ENCODE assay signal across 20 cellular contexts in the genomic region with DNA sequence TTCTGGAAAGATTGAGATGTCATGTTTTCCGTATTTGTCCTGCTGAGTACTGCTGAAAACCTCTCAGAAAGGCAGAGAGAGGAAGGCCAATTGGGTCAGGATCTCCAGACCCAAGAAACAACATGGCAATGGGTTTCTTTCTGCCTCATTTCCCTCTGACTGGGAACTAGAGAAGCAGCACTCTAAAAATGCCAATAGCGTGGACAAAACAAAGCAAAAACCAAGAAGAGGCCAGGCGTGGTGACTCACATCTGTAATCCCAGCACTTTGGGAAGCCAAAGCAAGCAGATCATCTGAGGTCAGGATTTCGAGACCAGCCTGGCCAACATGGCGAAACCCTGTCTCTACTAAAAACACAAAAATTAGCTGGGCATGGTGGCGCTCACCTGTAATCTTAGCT. TPM values are rescaled to one million over a fixed set of nuclear protein-coding genes. Genes with fewer than 3 reads are reported as not detected.
DNase-seq lines count a peak whose midpoint lies in the region; ATAC-seq and TF ChIP-seq lines count a peak whose summit lies in the region.
"Had no signal": no experiment of that assay in that cellular context is flagged by ENCODE, and none has a peak within 500 bp of the region (broad histone marks: within the 10 kb centered on the region; RNA-seq: fewer than 3 reads in every experiment).

No MANE protein-coding gene starts in this region.

- H3K36me3 Mint-ChIP-seq in activated CD8-positive, alpha-beta T cell treated with anti-CD3 and anti-CD28 coated beads for 36 hours (ENCODE audit: low read depth), result peaks cover 71% of the 10 kb centered on the region
- peaks cover 3% of the 10 kb centered on the region for H3K36me3 Mint-ChIP-seq in activated CD8-positive, alpha-beta T cell treated with anti-CD3 and anti-CD28 coated beads, Interleukin-2, amount 10 ng/mL, durations not matched to agents 7 days and 5 days (ENCODE audit: low read depth)
- H3K36me3 Mint-ChIP-seq in activated T-helper 17 cell treated with anti-CD3 and anti-CD28 coated beads, Interleukin-2, amount 50 U/mL, for 72 hours (ENCODE audit: low read depth), result peaks cover 45% of the 10 kb centered on the region
- H3K36me3 Mint-ChIP-seq in stimulated activated effector memory CD8-positive, alpha-beta T cell treated with anti-CD3 and anti-CD28 coated beads, Interleukin-12 subunit alpha, Interleukin-12 subunit beta, amount 100 ng/mL, for 72 hours, result peaks cover 100% of the 10 kb centered on the region
- no peaks in the 10 kb centered on the region for H3K36me3 Mint-ChIP-seq in endodermal cell (ENCODE audit: low read depth)

- H3K4me3 ChIP-seq in fibroblast of mammary gland (ENCODE audit: control insufficient read depth, low read depth, low read length), result no peak overlapping the region
- no peak overlapping the region for H3K4me3 ChIP-seq in endodermal cell (ENCODE audit: low read length)
- H3K4me3 ChIP-seq: sigmoid colon, upper lobe of right lung had no signal

- POLR2A ChIA-PET in activated CD8-positive, alpha-beta T cell treated with anti-CD3 and anti-CD28 coated beads for 36 hours (lab: Charles Lee), result interaction anchor here (6.8 to 9.1 kb wide), 2 partner anchors 9 to 18 kb away, joined by 32 to 65 read pairs; partner anchors contain the start of gene TNFRSF9
- POLR2A ChIA-PET in activated CD8-positive, alpha-beta T cell treated with anti-CD3 and anti-CD28 coated beads, Interleukin-2, amount 10 ng/mL, durations not matched to agents 7 days and 5 days (lab: Charles Lee), result interaction anchor here (0.7 to 1.0 kb wide), 3 partner anchors 18 to 102 kb away, joined by 3 read pairs; partner anchors contain the start of genes PARK7 and TNFRSF9

- H3K4me1 Mint-ChIP-seq in activated CD8-positive, alpha-beta T cell treated with anti-CD3 and anti-CD28 coated beads for 36 hours (ENCODE audit: low read depth), result peaks cover 64% of the 10 kb centered on the region
- H3K4me1 Mint-ChIP-seq in activated CD8-positive, alpha-beta T cell treated with anti-CD3 and anti-CD28 coated beads, Interleukin-2, amount 10 ng/mL, durations not matched to agents 7 days and 5 days (ENCODE audit: low read depth), result peaks cover 14% of the 10 kb centered on the region
- H3K4me1 Mint-ChIP-seq in activated T-helper 17 cell treated with anti-CD3 and anti-CD28 coated beads, Interleukin-2, amount 50 U/mL, for 72 hours, result peaks cover 14% of the 10 kb centered on the region
- peaks cover 54% of the 10 kb centered on the region for H3K4me1 Mint-ChIP-seq in stimulated activated effector memory CD8-positive, alpha-beta T cell treated with anti-CD3 and anti-CD28 coated beads, Interleukin-12 subunit alpha, Interleukin-12 subunit beta, amount 100 ng/mL, for 72 hours
- H3K4me1 Mint-ChIP-seq in endodermal cell, result no peaks in the 10 kb centered on the region

- H3K27me3 Mint-ChIP-seq in activated CD8-positive, alpha-beta T cell treated with anti-CD3 and anti-CD28 coated beads for 36 hours, result no peaks in the 10 kb centered on the region
- H3K27me3 Mint-ChIP-seq in activated CD8-positive, alpha-beta T cell treated with anti-CD3 and anti-CD28 coated beads, Interleukin-2, amount 10 ng/mL, durations not matched to agents 7 days and 5 days (ENCODE audit: low read depth), result no peaks in the 10 kb centered on the region
- no peaks in the 10 kb centered on the region for H3K27me3 Mint-ChIP-seq in activated T-helper 17 cell treated with anti-CD3 and anti-CD28 coated beads, Interleukin-2, amount 50 U/mL, for 72 hours
- no peaks in the 10 kb centered on the region for H3K27me3 Mint-ChIP-seq in endodermal cell (ENCODE audit: insufficient read depth)

- CTCF ChIA-PET in activated CD8-positive, alpha-beta T cell treated with anti-CD3 and anti-CD28 coated beads for 36 hours (lab: Charles Lee), result interaction anchor here (1.0 to 1.1 kb wide), 2 partner anchors 17 to 39 kb away, joined by 3 read pairs; partner anchors contain the start of gene PARK7
- CTCF ChIA-PET in activated CD8-positive, alpha-beta T cell treated with anti-CD3 and anti-CD28 coated beads, Interleukin-2, amount 10 ng/mL, durations not matched to agents 7 days and 5 days (lab: Charles Lee), result interaction anchor here (1.2 to 2.6 kb wide), 2 partner anchors 21 to 26 kb away, joined by 3 to 10 read pairs; no protein-coding TSS in a partner anchor

- no peak overlapping the region for H3K4me3 Mint-ChIP-seq in activated CD8-positive, alpha-beta T cell treated with anti-CD3 and anti-CD28 coated beads for 36 hours
- no peak overlapping the region for H3K4me3 Mint-ChIP-seq in activated CD8-positive, alpha-beta T cell treated with anti-CD3 and anti-CD28 coated beads, Interleukin-2, amount 10 ng/mL, durations not matched to agents 7 days and 5 days
- peak overlapping the region; percentile 24 for H3K4me3 Mint-ChIP-seq in activated T-helper 17 cell treated with anti-CD3 and anti-CD28 coated beads, Interleukin-2, amount 50 U/mL, for 72 hours
- H3K4me3 Mint-ChIP-seq in stimulated activated effector memory CD8-positive, alpha-beta T cell treated with anti-CD3 and anti-CD28 coated beads, Interleukin-12 subunit alpha, Interleukin-12 subunit beta, amount 100 ng/mL, for 72 hours, result no peak overlapping the region
- H3K4me3 Mint-ChIP-seq in endodermal cell, result no peak overlapping the region

- H3K27me3 ChIP-seq in endodermal cell (ENCODE audit: control insufficient read depth, insufficient read depth, low read length, poor library complexity, severe bottlenecking), result no peaks in the 10 kb centered on the region
- H3K27me3 ChIP-seq: neutrophil had no signal

- H3K36me3 ChIP-seq in endodermal cell (ENCODE audit: control insufficient read depth, insufficient read depth, low read length), result no peaks in the 10 kb centered on the region
- H3K36me3 ChIP-seq: neutrophil, sigmoid colon, upper lobe of right lung had no signal

- no peaks in the 10 kb centered on the region for H3K4me1 ChIP-seq in endodermal cell (ENCODE audit: control insufficient read depth, insufficient read depth, low read length)
- H3K4me1 ChIP-seq: sigmoid colon, upper lobe of right lung had no signal

- no peak for ATAC-seq in activated CD8-positive, alpha-beta T cell treated with anti-CD3 and anti-CD28 coated beads for 36 hours
- no peak for ATAC-seq in activated CD8-positive, alpha-beta T cell treated with anti-CD3 and anti-CD28 coated beads, Interleukin-2, amount 10 ng/mL, durations not matched to agents 7 days and 5 days
- ATAC-seq in activated T-helper 17 cell treated with anti-CD3 and anti-CD28 coated beads, Interleukin-2, amount 50 U/mL, for 72 hours (replicated peaks), result no peak
- ATAC-seq in stimulated activated effector memory CD8-positive, alpha-beta T cell treated with anti-CD3 and anti-CD28 coated beads, Interleukin-12 subunit alpha, Interleukin-12 subunit beta, amount 100 ng/mL, for 72 hours, result no peak
- ATAC-seq in left lobe of liver, result no peak
- ATAC-seq: HepG2, upper lobe of right lung had no signal

- H3K9me3 Mint-ChIP-seq in activated CD8-positive, alpha-beta T cell treated with anti-CD3 and anti-CD28 coated beads for 36 hours, result no peaks in the 10 kb centered on the region
- H3K9me3 Mint-ChIP-seq in activated CD8-positive, alpha-beta T cell treated with anti-CD3 and anti-CD28 coated beads, Interleukin-2, amount 10 ng/mL, durations not matched to agents 7 days and 5 days (ENCODE audit: insufficient read depth), result no peaks in the 10 kb centered on the region
- no peaks in the 10 kb centered on the region for H3K9me3 Mint-ChIP-seq in activated T-helper 17 cell treated with anti-CD3 and anti-CD28 coated beads, Interleukin-2, amount 50 U/mL, for 72 hours
- no peaks in the 10 kb centered on the region for H3K9me3 Mint-ChIP-seq in stimulated activated effector memory CD8-positive, alpha-beta T cell treated with anti-CD3 and anti-CD28 coated beads, Interleukin-12 subunit alpha, Interleukin-12 subunit beta, amount 100 ng/mL, for 72 hours
- peaks cover 6% of the 10 kb centered on the region for H3K9me3 Mint-ChIP-seq in endodermal cell

- H3K27ac Mint-ChIP-seq in activated CD8-positive, alpha-beta T cell treated with anti-CD3 and anti-CD28 coated beads for 36 hours, result peak overlapping the region; percentile 19
- H3K27ac Mint-ChIP-seq in activated CD8-positive, alpha-beta T cell treated with anti-CD3 and anti-CD28 coated beads, Interleukin-2, amount 10 ng/mL, durations not matched to agents 7 days and 5 days, result no peak overlapping the region
- peak overlapping the region; percentile 48 for H3K27ac Mint-ChIP-seq in activated T-helper 17 cell treated with anti-CD3 and anti-CD28 coated beads, Interleukin-2, amount 50 U/mL, for 72 hours
- peak overlapping the region; percentile 70 for H3K27ac Mint-ChIP-seq in stimulated activated effector memory CD8-positive, alpha-beta T cell treated with anti-CD3 and anti-CD28 coated beads, Interleukin-12 subunit alpha, Interleukin-12 subunit beta, amount 100 ng/mL, for 72 hours
- no peak overlapping the region for H3K27ac Mint-ChIP-seq in endodermal cell

- no peak for DNase-seq in activated CD8-positive, alpha-beta T cell treated with anti-CD3 and anti-CD28 coated beads for 36 hours
- no peak for DNase-seq in activated CD8-positive, alpha-beta T cell treated with anti-CD3 and anti-CD28 coated beads, Interleukin-2, amount 10 ng/mL, durations not matched to agents 7 days and 5 days
- DNase-seq in fibroblast of mammary gland (ENCODE audit: low read depth) (peak; percentile 67), endodermal cell (no peak), SIG-M5 treated with dmso at 0.1 percent for 504 hours (lab: John Stamatoyannopoulos, UW; ENCODE audit: unreplicated experiment) (no peak), left lobe of liver (ENCODE audit: low spot score) (no peak)
- no peak for DNase-seq in stimulated activated effector memory CD8-positive, alpha-beta T cell treated with anti-CD3 and anti-CD28 coated beads, Interleukin-12 subunit alpha, Interleukin-12 subunit beta, amount 100 ng/mL, for 72 hours (ENCODE audit: low spot score in 2 of 2)
- DNase-seq: activated CD4-positive, CD25-positive, alpha-beta regulatory T cell treated with anti-CD3 and anti-CD28 coated beads, Interleukin-2, amount 50 U/mL, for 72 hours; activated CD8-positive, alpha-beta memory T cell treated with anti-CD3 and anti-CD28 coated beads, Interleukin-2, amount 50 U/mL, for 48 hours; NCI-H2107; sigmoid colon; stimulated activated CD4-positive, alpha-beta T cell treated with anti-CD3 and anti-CD28 coated beads, Interleukin-4, amount 100 ng/mL, for 24 hours; T-helper 2 cell; upper lobe of right lung had no signal

- intact Hi-C loops in activated CD8-positive, alpha-beta T cell treated with anti-CD3 and anti-CD28 coated beads for 36 hours (cut with micrococcal nuclease), result no loop called here

- H3K9ac ChIP-seq in endodermal cell (ENCODE audit: extremely low read depth, low read length, poor library complexity, severe bottlenecking), result no peak overlapping the region

- no peak overlapping the region for H3K27ac ChIP-seq in endodermal cell (ENCODE audit: low read depth, low read length)
- H3K27ac ChIP-seq: neutrophil, RWPE1, sigmoid colon, upper lobe of right lung had no signal

- WGBS in endodermal cell (ENCODE audit: insufficient coverage in 1 of 2, insufficient read length in 1 of 2), 2 experiments, result 95 to 97% methylated on average over 4 to 6 of the region's 6 CpGs

- TF ChIP-seq CTCF in activated CD8-positive, alpha-beta T cell treated with anti-CD3 and anti-CD28 coated beads for 36 hours (IDR thresholded peaks at IDR 0.05), result no peak
- TF ChIP-seq CTCF in fibroblast of mammary gland (conservative IDR thresholded peaks at IDR 0.05; ENCODE audit: control insufficient read depth, insufficient read depth, low read depth, low read length) (no peak), endodermal cell (conservative IDR thresholded peaks at IDR 0.05) (no peak)

- H3K9me3 ChIP-seq in endodermal cell (ENCODE audit: control insufficient read depth, low read length), result no peaks in the 10 kb centered on the region
- H3K9me3 ChIP-seq: neutrophil, sigmoid colon, upper lobe of right lung had no signal

RNA-seq across cellular contexts. Expression of gene TNFRSF9, which starts 18.3 kb away (rescaled TPM):
- 100 to 1,000 TPM; 214 to 219 TPM for total RNA-seq in activated CD8-positive, alpha-beta T cell treated with anti-CD3 and anti-CD28 coated beads for 36 hours
- 1 to 10 TPM in 1 of 2 experiments, under 1 TPM in 1; 0.94 to 1.3 TPM for total RNA-seq in activated CD8-positive, alpha-beta T cell treated with anti-CD3 and anti-CD28 coated beads, Interleukin-2, amount 10 ng/mL, durations not matched to agents 7 days and 5 days
- total RNA-seq in activated T-helper 17 cell treated with anti-CD3 and anti-CD28 coated beads, Interleukin-2, amount 50 U/mL, for 72 hours, result 10 to 100 TPM; 22.2 to 40.8 TPM
- total RNA-seq in endodermal cell (not detected), left lobe of liver (0.03 TPM)
- polyA plus RNA-seq in endodermal cell (2013, experiment 1 of 2), result not detected
- not detected for polyA plus RNA-seq in endodermal cell (2013, experiment 2 of 2)
- total RNA-seq: mesenteric fat pad, sigmoid colon had no signal
- polyA plus RNA-seq: HepG2, keratinocyte had no signal

RNA-seq across cellular contexts. Expression of gene PARK7, which starts 39.2 kb away (rescaled TPM):
- total RNA-seq in activated CD8-positive, alpha-beta T cell treated with anti-CD3 and anti-CD28 coated beads for 36 hours, result 100 to 1,000 TPM; 539 to 552 TPM
- total RNA-seq in activated CD8-positive, alpha-beta T cell treated with anti-CD3 and anti-CD28 coated beads, Interleukin-2, amount 10 ng/mL, durations not matched to agents 7 days and 5 days, result 100 to 1,000 TPM; 296 to 302 TPM
- 100 to 1,000 TPM; 262 to 416 TPM for total RNA-seq in activated T-helper 17 cell treated with anti-CD3 and anti-CD28 coated beads, Interleukin-2, amount 50 U/mL, for 72 hours
- total RNA-seq in endodermal cell (100 to 1,000 TPM; 304 to 378 TPM), left lobe of liver (198 TPM)
- 288 TPM for polyA plus RNA-seq in endodermal cell (2013, experiment 1 of 2)
- 280 TPM for polyA plus RNA-seq in endodermal cell (2013, experiment 2 of 2)

Comparison
In these comparisons a context has a peak if more than half of its experiments do, and no peak if none do; other contexts are left out.
1. H3K27ac Mint-ChIP-seq: peak in activated CD8-positive, alpha-beta T cell treated with anti-CD3 and anti-CD28 coated beads for 36 hours (single experiment), activated T-helper 17 cell treated with anti-CD3 and anti-CD28 coated beads, Interleukin-2, amount 50 U/mL, for 72 hours (single experiment) and stimulated activated effector memory CD8-positive, alpha-beta T cell treated with anti-CD3 and anti-CD28 coated beads, Interleukin-12 subunit alpha, Interleukin-12 subunit beta, amount 100 ng/mL, for 72 hours (single experiment); none in activated CD8-positive, alpha-beta T cell treated with anti-CD3 and anti-CD28 coated beads, Interleukin-2, amount 10 ng/mL, durations not matched to agents 7 days and 5 days (single experiment) and endodermal cell (single experiment).
2. RNA of gene TNFRSF9, which starts 18.3 kb away (total RNA-seq): 214 to 219 TPM in activated CD8-positive, alpha-beta T cell treated with anti-CD3 and anti-CD28 coated beads for 36 hours and 22.2 to 40.8 TPM in activated T-helper 17 cell treated with anti-CD3 and anti-CD28 coated beads, Interleukin-2, amount 50 U/mL, for 72 hours; 0.94 to 1.3 TPM in activated CD8-positive, alpha-beta T cell treated with anti-CD3 and anti-CD28 coated beads, Interleukin-2, amount 10 ng/mL, durations not matched to agents 7 days and 5 days, 0.03 TPM in left lobe of liver (single experiment) and not detected in endodermal cell; every median in the first group is over 10 times any median in the second.